ENCODE assay signal across 20 cellular contexts in the genomic region with DNA sequence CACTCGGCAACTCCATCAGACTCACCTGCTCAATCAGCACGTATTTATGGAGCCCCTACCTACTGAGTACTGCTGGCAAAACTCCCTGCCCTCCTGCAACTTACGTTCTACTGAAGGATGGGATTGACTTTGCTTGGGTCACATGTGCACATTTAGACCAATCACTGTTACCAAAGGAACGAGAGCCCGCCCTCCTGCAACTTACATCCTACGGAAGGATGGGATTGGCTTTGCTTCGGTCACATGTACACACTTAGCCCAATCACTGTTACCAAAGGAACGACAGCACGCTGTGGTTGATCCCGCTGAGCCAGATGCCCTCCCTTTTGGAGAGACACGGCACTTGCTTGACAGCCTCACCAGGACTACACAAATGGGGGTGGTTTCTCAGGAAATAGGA. TPM values are rescaled to one million over a fixed set of nuclear protein-coding genes. Genes with fewer than 3 reads are reported as not detected.
A peak's percentile ranks its signal among the peaks of the same experiment; 100 is the strongest.
DNase-seq lines count a peak whose midpoint lies in the region; ATAC-seq, FAIRE-seq and TF ChIP-seq lines count a peak whose summit lies in the region.
"Had no signal": no experiment of that assay in that cellular context is flagged by ENCODE, and none has a peak within 500 bp of the region (broad histone marks: within the 10 kb centered on the region; RNA-seq: fewer than 3 reads in every experiment).

No MANE protein-coding gene starts in this region.

- TF ChIP-seq CTCF in GM12878 (IDR thresholded peaks at IDR 0.05 in 2 of 3, conservative IDR thresholded peaks at IDR 0.05 in 1 of 3; ENCODE audit: control insufficient read depth in 2 of 3, extremely low read depth in 1 of 3, insufficient read depth in 1 of 3, low read depth in 3 of 3, low read length in 3 of 3) (no peak), osteoblast (IDR thresholded peaks at IDR 0.05; ENCODE audit: extremely low read depth, low read depth, low read length) (no peak)

- H3K79me2 ChIP-seq in GM12878 (ENCODE audit: control insufficient read depth, insufficient read depth, low read length) (no peaks in the 10 kb centered on the region), osteoblast (ENCODE audit: insufficient read depth, low read length) (no peaks in the 10 kb centered on the region)

- intact Hi-C loops in GM12878 (cut with micrococcal nuclease; ENCODE audit: unreplicated experiment) = no loop called here

- RAD21 ChIA-PET in GM12878 (lab: Charles Lee; ENCODE audit: unreplicated experiment) = interaction anchor here (1.2 to 1.9 kb wide), 3 partner anchors 9 to 327 kb away, joined by 4 to 5 read pairs (median 4); no protein-coding TSS in a partner anchor

- H3K36me3 ChIP-seq in GM12878 (ENCODE audit: control insufficient read depth in 2 of 2, insufficient read depth in 2 of 2, low read length in 1 of 2) (no peaks in the 10 kb centered on the region), osteoblast (ENCODE audit: insufficient read depth, low read length) (no peaks in the 10 kb centered on the region)
- no peaks in the 10 kb centered on the region for H3K36me3 ChIP-seq in CD8-positive, alpha-beta memory T cell (ENCODE audit: insufficient read depth, low read length)

- POLR2A ChIA-PET in GM12878 (lab: Charles Lee) = no interaction called here
- POLR2A ChIA-PET in T-cell (lab: Charles Lee) = no interaction called here
- POLR2A ChIA-PET in CD8-positive, alpha-beta memory T cell (lab: Charles Lee) = no interaction called here

- TF ChIP-seq EP300 in Ishikawa (IDR thresholded peaks at IDR 0.05; ENCODE audit: borderline replicate concordance) (no peak), GM12878 (IDR thresholded peaks at IDR 0.05; ENCODE audit: borderline replicate concordance in 1 of 2, control insufficient read depth in 1 of 2, low read depth in 2 of 2, low read length in 2 of 2) (no peak)

- BruUV-seq in GM12878 (replicated peaks; lab: Mats Ljungman, UMichigan) = no TSS peak

- no peak overlapping the region for H3K27ac Mint-ChIP-seq in T-cell
- H3K27ac Mint-ChIP-seq in CD8-positive, alpha-beta memory T cell = no peak overlapping the region
- H3K27ac Mint-ChIP-seq: B cell, IgD-negative memory B cell had no signal

- TF ChIP-seq RAD21 in Ishikawa (IDR thresholded peaks at IDR 0.05; ENCODE audit: low read depth) = no peak
- TF ChIP-seq RAD21 in GM12878 (IDR thresholded peaks at IDR 0.05; ENCODE audit: insufficient read depth, low read depth, low read length) = no peak

- H3K27ac ChIP-seq in GM12878 (ENCODE audit: control insufficient read depth, insufficient read depth) (no peak overlapping the region), osteoblast (ENCODE audit: low read depth, low read length) (no peak overlapping the region)
- H3K27ac ChIP-seq in CD8-positive, alpha-beta memory T cell (ENCODE audit: low read depth, low read length) = no peak overlapping the region
- H3K27ac ChIP-seq: 22Rv1, PC-9 had no signal

- 58% methylated on average over 11 of the region's 11 CpGs for WGBS in GM12878 (ENCODE audit: insufficient coverage, insufficient replicate concordance, low lambda C conversion rate, missing lambda C conversion rate)

- H4K20me1 ChIP-seq in GM12878 (ENCODE audit: control insufficient read depth, insufficient read depth) (no peaks in the 10 kb centered on the region), osteoblast (ENCODE audit: insufficient read depth, low read length) (no peaks in the 10 kb centered on the region)

- no peak for TF ChIP-seq POLR2A in GM12878 (IDR thresholded peaks at IDR 0.05; ENCODE audit: low read depth, low read length)

- H3K4me3 Mint-ChIP-seq in T-cell = no peak overlapping the region
- no peak overlapping the region for H3K4me3 Mint-ChIP-seq in CD8-positive, alpha-beta memory T cell
- H3K4me3 Mint-ChIP-seq: B cell, IgD-negative memory B cell had no signal

- CTCF ChIA-PET in GM12878 (lab: Yijun Ruan, JAX) = interaction anchor here (1.0 to 1.5 kb wide), 2 partner anchors 56 to 253 kb away, joined by 4 to 6 read pairs; no protein-coding TSS in a partner anchor
- CTCF ChIA-PET in T-cell (lab: Charles Lee) = no interaction called here
- CTCF ChIA-PET in CD8-positive, alpha-beta memory T cell (lab: Charles Lee) = no interaction called here

- H3K9me3 ChIP-seq in GM12878 (replicated peaks; ENCODE audit: control insufficient read depth, insufficient read depth, low read length) (no peaks in the 10 kb centered on the region), osteoblast (ENCODE audit: low read depth, low read length) (no peaks in the 10 kb centered on the region)
- H3K9me3 ChIP-seq in CD8-positive, alpha-beta memory T cell (ENCODE audit: low read length) = no peaks in the 10 kb centered on the region

- H3K27me3 ChIP-seq in GM12878 (replicated peaks in 1 of 2; ENCODE audit: control insufficient read depth in 2 of 2, insufficient read depth in 2 of 2, low read length in 1 of 2) (peaks cover 0 to 2% of the 10 kb centered on the region in 2 experiments; a peak in 2 of 4 replicates), osteoblast (ENCODE audit: insufficient read depth, low read length) (no peaks in the 10 kb centered on the region)
- no peaks in the 10 kb centered on the region for H3K27me3 ChIP-seq in CD8-positive, alpha-beta memory T cell (ENCODE audit: insufficient read depth, low read length, poor library complexity, severe bottlenecking)

- no peak overlapping the region for H3K9ac ChIP-seq in GM12878 (ENCODE audit: control insufficient read depth, insufficient read depth, low read length)

- peaks cover 3 to 12% of the 10 kb centered on the region in 2 donors for H3K27me3 Mint-ChIP-seq in T-cell
- peaks cover 7 to 11% of the 10 kb centered on the region in 2 donors for H3K27me3 Mint-ChIP-seq in CD8-positive, alpha-beta memory T cell

- H3K4me1 Mint-ChIP-seq in T-cell = peaks cover 7 to 9% (median 8%) of the 10 kb centered on the region in 3 donors
- H3K4me1 Mint-ChIP-seq in CD8-positive, alpha-beta memory T cell = peaks cover 0 to 3% (median 0%) of the 10 kb centered on the region in 3 donors

- no peaks in the 10 kb centered on the region for H3K9me3 Mint-ChIP-seq in T-cell
- no peaks in the 10 kb centered on the region for H3K9me3 Mint-ChIP-seq in CD8-positive, alpha-beta memory T cell
- H3K9me3 Mint-ChIP-seq: IgD-negative memory B cell had no signal

- no peak overlapping the region for H2AFZ ChIP-seq in GM12878 (ENCODE audit: control insufficient read depth, low read depth, low read length)
- no peak overlapping the region for H2AFZ ChIP-seq in osteoblast (ENCODE audit: low read length)
- H2AFZ ChIP-seq: PC-9 had no signal

- in situ Hi-C loops in GM12878 (cut with MboI) = no loop called here

- no peaks in the 10 kb centered on the region for H3K36me3 Mint-ChIP-seq in T-cell
- no peaks in the 10 kb centered on the region for H3K36me3 Mint-ChIP-seq in CD8-positive, alpha-beta memory T cell

- H3K4me3 ChIP-seq in GM12878 (no peak overlapping the region), osteoblast (ENCODE audit: insufficient read depth, low read length) (no peak overlapping the region)
- no peak overlapping the region for H3K4me3 ChIP-seq in CD8-positive, alpha-beta memory T cell (ENCODE audit: low read length)
- H3K4me3 ChIP-seq: PC-9 had no signal

- no peak for FAIRE-seq in GM12878 (lab: Jason Lieb, UNC)

- H3K4me1 ChIP-seq in GM12878 (ENCODE audit: control insufficient read depth, insufficient read depth, low read length) (no peaks in the 10 kb centered on the region), osteoblast (ENCODE audit: insufficient read depth, low read length) (peaks cover 3% of the 10 kb centered on the region)
- peaks cover 8% of the 10 kb centered on the region for H3K4me1 ChIP-seq in CD8-positive, alpha-beta memory T cell (ENCODE audit: insufficient read depth, low read length)

- ATAC-seq in GM12878 (no peak; the same call in 2 of the 3 replicates), T-cell (replicated peaks in 1 of 4) (no peak)

- no peak overlapping the region for H3K4me2 ChIP-seq in GM12878 (ENCODE audit: control insufficient read depth, insufficient read depth)
- no peak overlapping the region for H3K4me2 ChIP-seq in osteoblast (ENCODE audit: insufficient read depth, low read length)
- H3K4me2 ChIP-seq: PC-9 had no signal

- SMC1A ChIA-PET in GM12878 (lab: Charles Lee; ENCODE audit: uncharacterized antibody, unreplicated experiment) = no interaction called here

- DNase-seq in NCI-H82 (lab: John Stamatoyannopoulos, UW) (peak; percentile 40), NCI-H82 treated with DMSO at 0.1 percent for 48 hours (lab: John Stamatoyannopoulos, UW; ENCODE audit: unreplicated experiment) (no peak), GM12878 (ENCODE audit: low read depth, low spot score) (no peak), osteoblast (ENCODE audit: insufficient read length, low spot score, missing footprints) (peak; percentile 66), T-cell (no peak), NCI-H2171 treated with DMSO at 0.1 percent for 48 hours (lab: John Stamatoyannopoulos, UW) (no peak)
- no peak for DNase-seq in CD8-positive, alpha-beta memory T cell
- DNase-seq: COR-L47, GDM1, GOT3, NCI-H1417, NCI-H187, NCI-H2107, NCI-H2227 treated with DMSO at 0.1 percent for 48 hours, NCI-H524, PC-9 had no signal

RNA-seq across cellular contexts. Expression of a gene that starts 46.0 kb away (rescaled TPM):
- 20.8 and 21.0 TPM in 2 replicates for total RNA-seq in GM12878 (2013; cell fraction: nucleolus; rRNA removed)
- total RNA-seq in GM12878 (2014; rRNA removed) = 10.2 and 10.4 TPM in 2 replicates
- total RNA-seq in GM12878 (2014; rRNA removed; fragmentation: Illumina TruSeq; extraction: Trizol) = 13.8 and 14.4 TPM in 2 replicates
- total RNA-seq in GM12878 (2021) = 20.6 and 23.9 TPM in 2 replicates
- polyA plus RNA-seq in GM12878 (2011; ENCODE audit: low read depth) = 6.6 TPM
- polyA plus RNA-seq in GM12878 (2011; rRNA removed) = 9.5 and 14.1 TPM in 2 replicates
- polyA plus RNA-seq in GM12878 (2011; cell fraction: cytosol; rRNA removed) = 18.0 and 24.2 TPM in 2 replicates
- polyA plus RNA-seq in GM12878 (2011; cell fraction: nucleus; rRNA removed) = 8.8 and 10.6 TPM in 2 replicates
- 8.3 and 10.4 TPM in 2 replicates for polyA plus RNA-seq in GM12878 (2012)
- 14.1 and 19.4 TPM in 2 replicates for polyA plus RNA-seq in GM12878 (2014; fragmentation: Illumina TruSeq; extraction: Trizol)
- 1 to 10 TPM; 4.5 to 5.7 TPM for polyA plus RNA-seq in GM12878 (2014; fragmentation: Nextera tagmentation; extraction: Ambion mirVana)
- polyA plus RNA-seq in GM12878 (2014; rRNA removed) = 17.7 and 17.8 TPM in 2 replicates
- 10 to 100 TPM; 22.7 to 23.8 TPM for polyA plus RNA-seq in GM12878 (2016; fragmentation: Nextera tagmentation; extraction: Ambion mirVana)
- polyA minus RNA-seq in GM12878 (2011; rRNA and poly(A)+ RNA removed) = 33.0 and 34.7 TPM in 2 replicates
- polyA minus RNA-seq in GM12878 (2011; cell fraction: cytosol; rRNA and poly(A)+ RNA removed) = 6.7 and 8.2 TPM in 2 replicates
- 12.2 and 22.9 TPM in 2 replicates for polyA minus RNA-seq in GM12878 (2011; cell fraction: nucleus; rRNA and poly(A)+ RNA removed)
- 10.5 and 11.8 TPM in 2 replicates for total RNA-seq in osteoblast
- total RNA-seq in T-cell = 10 to 100 TPM; 21.1 to 52.1 (median 34.1) TPM
- 10 to 100 TPM; 35.7 to 41.8 TPM for total RNA-seq in CD8-positive, alpha-beta memory T cell
- polyA plus RNA-seq in CD8-positive, alpha-beta memory T cell = 31.4 TPM

RNA-seq across cellular contexts. Expression of a gene that starts 56.6 kb away (rescaled TPM):
- total RNA-seq in GM12878 (2013; cell fraction: nucleolus; rRNA removed) = 72.3 and 77.6 TPM in 2 replicates
- 35.4 and 35.9 TPM in 2 replicates for total RNA-seq in GM12878 (2014; rRNA removed)
- total RNA-seq in GM12878 (2014; rRNA removed; fragmentation: Illumina TruSeq; extraction: Trizol) = 29.2 and 30.4 TPM in 2 replicates
- 38.4 and 41.8 TPM in 2 replicates for total RNA-seq in GM12878 (2021)
- 11.9 TPM for polyA plus RNA-seq in GM12878 (2011; ENCODE audit: low read depth)
- 18.5 and 30.9 TPM in 2 replicates for polyA plus RNA-seq in GM12878 (2011; rRNA removed)
- 22.0 and 25.6 TPM in 2 replicates for polyA plus RNA-seq in GM12878 (2011; cell fraction: cytosol; rRNA removed)
- polyA plus RNA-seq in GM12878 (2011; cell fraction: nucleus; rRNA removed) = 80.5 and 159 TPM in 2 replicates
- polyA plus RNA-seq in GM12878 (2012) = 12.4 and 14.0 TPM in 2 replicates
- 32.2 and 32.6 TPM in 2 replicates for polyA plus RNA-seq in GM12878 (2014; fragmentation: Illumina TruSeq; extraction: Trizol)
- 1 to 10 TPM; 6.6 to 7.5 TPM for polyA plus RNA-seq in GM12878 (2014; fragmentation: Nextera tagmentation; extraction: Ambion mirVana)
- 28.9 and 29.2 TPM in 2 replicates for polyA plus RNA-seq in GM12878 (2014; rRNA removed)
- polyA plus RNA-seq in GM12878 (2016; fragmentation: Nextera tagmentation; extraction: Ambion mirVana) = 10 to 100 TPM; 24.3 to 26.5 TPM
- polyA minus RNA-seq in GM12878 (2011; rRNA and poly(A)+ RNA removed) = 54.8 and 62.9 TPM in 2 replicates
- 19.2 and 19.6 TPM in 2 replicates for polyA minus RNA-seq in GM12878 (2011; cell fraction: cytosol; rRNA and poly(A)+ RNA removed)
- 32.5 and 89.0 TPM in 2 replicates for polyA minus RNA-seq in GM12878 (2011; cell fraction: nucleus; rRNA and poly(A)+ RNA removed)
- 26.5 and 34.0 TPM in 2 replicates for total RNA-seq in osteoblast
- 10 to 100 TPM; 41.7 to 45.1 (median 43.6) TPM for total RNA-seq in T-cell
- 10 to 100 TPM; 53.9 to 55.2 TPM for total RNA-seq in CD8-positive, alpha-beta memory T cell
- polyA plus RNA-seq in CD8-positive, alpha-beta memory T cell = 8.0 TPM

Comparison
In these comparisons a context has a peak if more than half of its experiments do, and no peak if none do; other contexts are left out.
1. DNase-seq: peak in NCI-H82 (single experiment) and osteoblast (single experiment); none in NCI-H82 treated with DMSO at 0.1 percent for 48 hours (single experiment), GM12878 (single experiment), T-cell (0 of 34), CD8-positive, alpha-beta memory T cell (0 of 5) and NCI-H2171 treated with DMSO at 0.1 percent for 48 hours (single experiment).